8 cellular contexts compared by ENCODE assay signal in genomic region chr7:120941064-120941463, GRCh38.
A peak's percentile ranks its signal among the peaks of the same experiment; 100 is the strongest.
DNase-seq lines count a peak whose midpoint lies in the region; ATAC-seq and TF ChIP-seq lines count a peak whose summit lies in the region.

No MANE protein-coding gene starts in this region.

- TF ChIP-seq POLR2A in GM18505 (IDR thresholded peaks at IDR 0.05; ENCODE audit: borderline replicate concordance, extremely low read depth, insufficient read depth, insufficient read length) = no peak

- DNase-seq in AG20443 (ENCODE audit: low spot score) = peak; percentile 9
- peak; percentile 24 for DNase-seq in NCI-H526 treated with DMSO at 0.1 percent for 48 hours (lab: John Stamatoyannopoulos, UW)
- DNase-seq in glomerular visceral epithelial cell (ENCODE audit: extremely low spot score) = peak; percentile 3
- no peak for DNase-seq in OCI-M2 (lab: John Stamatoyannopoulos, UW; ENCODE audit: unreplicated experiment)
- no peak for DNase-seq in 8988T
- no peak for DNase-seq in HuH-7 (ENCODE audit: low spot score)

- ATAC-seq in GM19372 (IDR thresholded peaks at IDR 0.05; ENCODE audit: low read depth, unreplicated experiment) = peak; percentile 62
- ATAC-seq in GM18505 (IDR thresholded peaks at IDR 0.05; ENCODE audit: unreplicated experiment) = no peak

Comparison
In these comparisons a context has a peak if more than half of its experiments do, and no peak if none do; other contexts are left out.
1. DNase-seq: peak in AG20443 (single experiment), NCI-H526 treated with DMSO at 0.1 percent for 48 hours (single experiment) and glomerular visceral epithelial cell (single experiment); none in OCI-M2 (single experiment), 8988T (single experiment) and HuH-7 (single experiment).